Comparison of ENCODE assay signal across 10 cellular contexts in genomic region chr2:105800036-105800755, GRCh38. TPM values are rescaled to one million over a fixed set of nuclear protein-coding genes. Genes with fewer than 3 reads are reported as not detected.
DNase-seq lines count a peak whose midpoint lies in the region; ATAC-seq, FAIRE-seq and TF ChIP-seq lines count a peak whose summit lies in the region.
"Had no signal": no experiment of that assay in that cellular context is flagged by ENCODE, and none has a peak within 500 bp of the region (broad histone marks: within the 10 kb centered on the region; RNA-seq: fewer than 3 reads in every experiment).

No MANE protein-coding gene starts in this region.

- peaks cover 53% of the 10 kb centered on the region for H3K4me1 ChIP-seq in HepG2 (ENCODE audit: insufficient read depth, low read length)
- peaks cover 44% of the 10 kb centered on the region for H3K4me1 ChIP-seq in A673 (ENCODE audit: insufficient read depth, low read length, poor library complexity, severe bottlenecking)

- BruUV-seq in HepG2 (replicated peaks; lab: Mats Ljungman, UMichigan) (no TSS peak), A673 (replicated peaks; lab: Mats Ljungman, UMichigan) (no TSS peak)

- TF ChIP-seq RAD21 in HepG2 (CRISPR knock-in tag; IDR thresholded peaks at IDR 0.05) = no peak

- peaks cover 12% of the 10 kb centered on the region for H3K79me2 ChIP-seq in HepG2 (ENCODE audit: insufficient read depth, low read length)

- POLR2A ChIA-PET in HepG2 (lab: Yijun Ruan, JAX) = no interaction called here
- POLR2A ChIA-PET in A673 (lab: Charles Lee; ENCODE audit: low non-redundant PET) = no interaction called here

- TF ChIP-seq CTCF in HepG2 (CRISPR knock-in tag; IDR thresholded peaks at IDR 0.05) = no peak
- TF ChIP-seq CTCF in A673 (conservative IDR thresholded peaks at IDR 0.05; ENCODE audit: low read depth, low read length) = no peak

- H3K4me3 ChIP-seq in HepG2 (replicated peaks in 1 of 3; ENCODE audit: insufficient read depth in 1 of 3, low read depth in 2 of 3, low read length in 3 of 3) (no peak overlapping the region), A673 (ENCODE audit: low read depth, low read length, poor library complexity, severe bottlenecking) (no peak overlapping the region)

- H3K27ac ChIP-seq in HepG2 (ENCODE audit: extremely low read length, insufficient read depth, low read length) = no peak overlapping the region
- H3K27ac ChIP-seq in A673 (ENCODE audit: low read depth, low read length, poor library complexity, severe bottlenecking) = no peak overlapping the region
- no peak overlapping the region for H3K27ac ChIP-seq in substantia nigra (ENCODE audit: low read depth, low read length, poor library complexity, severe bottlenecking)

- TF ChIP-seq POLR2A in HepG2 (IDR thresholded peaks at IDR 0.05; ENCODE audit: insufficient read depth in 1 of 2, low read depth in 2 of 2, low read length in 2 of 2) = no peak

- H3K36me3 Mint-ChIP-seq in IgD-negative memory B cell = peaks cover 7% of the 10 kb centered on the region
- peaks cover 49% of the 10 kb centered on the region for H3K36me3 Mint-ChIP-seq in activated T-helper 2 cell treated with anti-CD3 and anti-CD28 coated beads, Interferon-gamma antibody, Interleukin-2, Interleukin-4, amounts not matched to agents 10 μg/mL and 5 μg/mL and 100 μg/mL, durations not matched to agents 14 hours and 24 hours and 36 hours (ENCODE audit: low read depth)

- intact Hi-C loops in activated T-helper 2 cell treated with anti-CD3 and anti-CD28 coated beads, Interferon-gamma antibody, Interleukin-2, Interleukin-4, amounts not matched to agents 10 μg/mL and 5 μg/mL and 100 μg/mL, durations not matched to agents 14 hours and 24 hours and 36 hours (cut with micrococcal nuclease) = no loop called here
- intact Hi-C loops in HepG2 (cut with micrococcal nuclease; ENCODE audit: unreplicated experiment) = loop anchor here (2.0 kb wide), 1 partner anchor 23 kb away; no protein-coding TSS in a partner anchor
- intact Hi-C loops in A673 (cut with micrococcal nuclease; ENCODE audit: unreplicated experiment) = no loop called here

- ATAC-seq in HepG2 = peak; percentile 68

- H3K4me1 Mint-ChIP-seq in IgD-negative memory B cell = peaks cover 65 to 96% (median 91%) of the 10 kb centered on the region in 3 donors
- H3K4me1 Mint-ChIP-seq in activated T-helper 2 cell treated with anti-CD3 and anti-CD28 coated beads, Interferon-gamma antibody, Interleukin-2, Interleukin-4, amounts not matched to agents 10 μg/mL and 5 μg/mL and 100 μg/mL, durations not matched to agents 14 hours and 24 hours and 36 hours (ENCODE audit: low read depth) = peaks cover 95% of the 10 kb centered on the region

- peak overlapping the region; percentile 78 to 99 (median 93) for H3K27ac Mint-ChIP-seq in IgD-negative memory B cell
- peak overlapping the region; percentile 75 for H3K27ac Mint-ChIP-seq in activated T-helper 2 cell treated with anti-CD3 and anti-CD28 coated beads, Interferon-gamma antibody, Interleukin-2, Interleukin-4, amounts not matched to agents 10 μg/mL and 5 μg/mL and 100 μg/mL, durations not matched to agents 14 hours and 24 hours and 36 hours

- no peak overlapping the region for H2AFZ ChIP-seq in HepG2 (ENCODE audit: low read length)

- DNase-seq in AML-193 (lab: John Stamatoyannopoulos, UW) (peak; percentile 86 to 91), HepG2 (ENCODE audit: low spot score) (peak; percentile 65), NCI-H2029 treated with DMSO at 0.1 percent for 48 hours (lab: John Stamatoyannopoulos, UW) (no peak), A673 (ENCODE audit: low spot score) (no peak), hepatic stellate cell (ENCODE audit: low spot score) (no peak), substantia nigra (lab: John Stamatoyannopoulos, UW) (no peak)
- no peak for DNase-seq in activated T-helper 2 cell treated with anti-CD3 and anti-CD28 coated beads, Interferon-gamma antibody, Interleukin-2, Interleukin-4, amounts not matched to agents 10 μg/mL and 5 μg/mL and 100 μg/mL, durations not matched to agents 14 hours and 24 hours and 36 hours (ENCODE audit: low spot score)
- DNase-seq: DMS153, NCI-H510A treated with DMSO at 0.1 percent for 48 hours had no signal

- H3K36me3 ChIP-seq in HepG2 (replicated peaks in 1 of 2; ENCODE audit: control insufficient read depth in 1 of 2, insufficient read depth in 2 of 2, low read length in 2 of 2) (no peaks in the 10 kb centered on the region), A673 (ENCODE audit: insufficient read depth, low read length, poor library complexity, severe bottlenecking) (no peaks in the 10 kb centered on the region)

- H3K4me2 ChIP-seq in HepG2 (ENCODE audit: low read depth, low read length) = 0 out of 2 replicates have a peak overlapping the region, but pooled peaks have one; percentile 7

- H3K4me3 Mint-ChIP-seq in IgD-negative memory B cell = peak overlapping the region; percentile 41 to 90 (median 70)
- H3K4me3 Mint-ChIP-seq in activated T-helper 2 cell treated with anti-CD3 and anti-CD28 coated beads, Interferon-gamma antibody, Interleukin-2, Interleukin-4, amounts not matched to agents 10 μg/mL and 5 μg/mL and 100 μg/mL, durations not matched to agents 14 hours and 24 hours and 36 hours (ENCODE audit: low read depth) = no peak overlapping the region

- FAIRE-seq in HepG2 (lab: Jason Lieb, UNC) = no peak

- H3K27me3 ChIP-seq in HepG2 (ENCODE audit: control insufficient read depth in 1 of 2, insufficient read depth in 2 of 2, low read length in 2 of 2) = no peaks in the 10 kb centered on the region
- H3K27me3 ChIP-seq in A673 (replicated peaks; ENCODE audit: insufficient read depth, low read depth, low read length, poor library complexity) = peaks cover 64% of the 10 kb centered on the region

- no peaks in the 10 kb centered on the region; the same call in 1 of the 2 replicates for H4K20me1 ChIP-seq in HepG2 (ENCODE audit: insufficient read depth, low read length)

- WGBS in HepG2 (ENCODE audit: low lambda C conversion rate) = 83% methylated on average over 10 of the region's 10 CpGs

- no peaks in the 10 kb centered on the region for H3K27me3 Mint-ChIP-seq in IgD-negative memory B cell
- H3K27me3 Mint-ChIP-seq in activated T-helper 2 cell treated with anti-CD3 and anti-CD28 coated beads, Interferon-gamma antibody, Interleukin-2, Interleukin-4, amounts not matched to agents 10 μg/mL and 5 μg/mL and 100 μg/mL, durations not matched to agents 14 hours and 24 hours and 36 hours (ENCODE audit: low read depth) = no peaks in the 10 kb centered on the region

- no peak overlapping the region for H3K9ac ChIP-seq in HepG2 (ENCODE audit: insufficient read depth, low read depth, low read length)

- peak in 1 of 2 experiments; percentile 27; a peak in 1 of 4 replicates for TF ChIP-seq EP300 in HepG2 (IDR thresholded peaks at IDR 0.05; ENCODE audit: low read depth in 2 of 2, low read length in 2 of 2)
- 0 out of 2 replicates have a peak, but pooled peaks have one; percentile 10 for TF ChIP-seq EP300 in HepG2 (CRISPR knock-in tag; IDR thresholded peaks at IDR 0.05; ENCODE audit: borderline replicate concordance)

- H3K9me3 Mint-ChIP-seq in IgD-negative memory B cell = no peaks in the 10 kb centered on the region
- no peaks in the 10 kb centered on the region for H3K9me3 Mint-ChIP-seq in activated T-helper 2 cell treated with anti-CD3 and anti-CD28 coated beads, Interferon-gamma antibody, Interleukin-2, Interleukin-4, amounts not matched to agents 10 μg/mL and 5 μg/mL and 100 μg/mL, durations not matched to agents 14 hours and 24 hours and 36 hours

- H3K9me3 ChIP-seq in HepG2 (ENCODE audit: low read length) (no peaks in the 10 kb centered on the region), A673 (ENCODE audit: low read depth, low read length, poor library complexity, severe bottlenecking) (no peaks in the 10 kb centered on the region)

- in situ Hi-C loops in HepG2 (cut with HindIII; ENCODE audit: extremely low pct_ligation_motif_present, low pct_unique_long_range_greater_than_20kb) = no loop called here

- CTCF ChIA-PET in HepG2 (lab: Yijun Ruan, JAX; ENCODE audit: low intra/inter-chr PET ratio, low total read pairs) (no interaction called here), A673 (lab: Charles Lee) (no interaction called here)

TF ChIP-seq in HepG2, 621 proteins besides CTCF, POLR2A, EP300 and RAD21 (continues in another document):
- TF ChIP-seq ZNF224 (CRISPR knock-in tag; IDR thresholded peaks at IDR 0.05) (no peak), ZNF552 (CRISPR knock-in tag; IDR thresholded peaks at IDR 0.05; ENCODE audit: borderline replicate concordance) (no peak), ZNF546 (CRISPR knock-in tag; conservative IDR thresholded peaks at IDR 0.05) (0 out of 2 replicates have a peak, but pooled peaks have one; percentile 21), ZNF20 (CRISPR knock-in tag; IDR thresholded peaks at IDR 0.05) (no peak)

RNA-seq across cellular contexts. Expression of gene NCK2, which starts 55.5 kb away (rescaled TPM):
- polyA plus RNA-seq in IgD-negative memory B cell (19.6 TPM), HepG2 (2011; rRNA removed) (14.8 and 19.5 TPM in 2 replicates)
- total RNA-seq in activated T-helper 2 cell treated with anti-CD3 and anti-CD28 coated beads, Interferon-gamma antibody, Interleukin-2, Interleukin-4, amounts not matched to agents 10 μg/mL and 5 μg/mL and 100 μg/mL, durations not matched to agents 14 hours and 24 hours and 36 hours = 72.4 and 73.9 TPM in 2 replicates
- total RNA-seq in HepG2 (2016; rRNA removed; fragmentation: Illumina TruSeq; extraction: Trizol) (21.3 and 23.5 TPM in 2 replicates), A673 (2021) (21.6 and 24.4 TPM in 2 replicates)
- 20.1 and 23.4 TPM in 2 replicates for total RNA-seq in HepG2 (2016; cell fraction: cytosol; rRNA removed; fragmentation: Illumina TruSeq; extraction: Trizol; ENCODE audit: low read depth)
- total RNA-seq in HepG2 (2016; cell fraction: insoluble cytoplasmic fraction; rRNA removed; fragmentation: Illumina TruSeq; extraction: Trizol) = 17.9 and 25.3 TPM in 2 replicates
- total RNA-seq in HepG2 (2016; cell fraction: membrane; rRNA removed; fragmentation: Illumina TruSeq; extraction: Trizol) = 50.5 and 50.9 TPM in 2 replicates
- total RNA-seq in HepG2 (2016; cell fraction: nucleus; rRNA removed; fragmentation: Illumina TruSeq; extraction: Trizol) = 12.0 and 12.1 TPM in 2 replicates
- polyA plus RNA-seq in HepG2 (2011; cell fraction: cytosol; rRNA removed) = 21.4 and 24.5 TPM in 2 replicates
- polyA plus RNA-seq in HepG2 (2011; cell fraction: nucleus; rRNA removed) = 8.9 and 9.7 TPM in 2 replicates
- 20.9 and 25.1 TPM in 2 replicates for polyA plus RNA-seq in HepG2 (2012)
- 30.8 and 31.3 TPM in 2 replicates for polyA plus RNA-seq in HepG2 (2016; cell fraction: cytosol; fragmentation: Illumina TruSeq; extraction: Trizol; ENCODE audit: low read depth)
- polyA plus RNA-seq in HepG2 (2016; cell fraction: insoluble cytoplasmic fraction; fragmentation: Illumina TruSeq; extraction: Trizol; ENCODE audit: low read depth) = 24.5 and 29.7 TPM in 2 replicates
- 53.4 and 56.8 TPM in 2 replicates for polyA plus RNA-seq in HepG2 (2016; cell fraction: membrane; fragmentation: Illumina TruSeq; extraction: Trizol; ENCODE audit: low read depth)
- 18.9 and 21.5 TPM in 2 replicates for polyA plus RNA-seq in HepG2 (2016; cell fraction: nucleus; fragmentation: Illumina TruSeq; extraction: Trizol; ENCODE audit: insufficient read depth, low read depth)
- 4.0 and 18.1 TPM in 2 replicates for polyA minus RNA-seq in HepG2 (2011; rRNA and poly(A)+ RNA removed; ENCODE audit: low replicate concordance)
- 9.8 and 11.4 TPM in 2 replicates for polyA minus RNA-seq in HepG2 (2011; cell fraction: cytosol; rRNA and poly(A)+ RNA removed)
- 9.0 and 11.7 TPM in 2 replicates for polyA minus RNA-seq in HepG2 (2011; cell fraction: nucleus; rRNA and poly(A)+ RNA removed)

Comparison
In these comparisons a context has a peak if more than half of its experiments do, and no peak if none do; other contexts are left out.
1. DNase-seq: peak in AML-193 (2 of 2) and HepG2 (single experiment); none in activated T-helper 2 cell treated with anti-CD3 and anti-CD28 coated beads, Interferon-gamma antibody, Interleukin-2, Interleukin-4, amounts not matched to agents 10 μg/mL and 5 μg/mL and 100 μg/mL, durations not matched to agents 14 hours and 24 hours and 36 hours (single experiment), NCI-H2029 treated with DMSO at 0.1 percent for 48 hours (single experiment), A673 (single experiment), hepatic stellate cell (single experiment) and substantia nigra (0 of 49).